In genomic region chr1:46717654-46718053, GRCh38 we compare ENCODE assay signal across 8 cellular contexts. TPM values are rescaled to one million over a fixed set of nuclear protein-coding genes. Genes with fewer than 3 reads are reported as not detected.
DNase-seq lines count a peak whose midpoint lies in the region; ATAC-seq and TF ChIP-seq lines count a peak whose summit lies in the region.

No MANE protein-coding gene starts in this region.

- DNase-seq in left ventricle myocardium inferior: no peak
- DNase-seq in Right ventricle myocardium superior: no peak
- DNase-seq in adipocyte (ENCODE audit: low read depth): no peak
- DNase-seq in lower lobe of right lung: no peak
- DNase-seq in testis: no peak
- no peak for DNase-seq in glomerular visceral epithelial cell (ENCODE audit: extremely low spot score)
- DNase-seq in stimulated activated CD4-positive, alpha-beta T cell treated with anti-CD3 and anti-CD28 coated beads, Interleukin-2, amount 100 ng/mL, for 48 hours: no peak

- no peaks in the 10 kb centered on the region for H3K27me3 ChIP-seq in left ventricle myocardium inferior (ENCODE audit: low read depth)
- H3K27me3 ChIP-seq in adipocyte (replicated peaks; ENCODE audit: control insufficient read depth, insufficient read depth, low read length): peaks cover 1% of the 10 kb centered on the region
- H3K27me3 ChIP-seq in lower lobe of right lung (ENCODE audit: low read depth): no peaks in the 10 kb centered on the region
- H3K27me3 ChIP-seq in testis: no peaks in the 10 kb centered on the region

- H3K4me3 ChIP-seq in left ventricle myocardium inferior: peak overlapping the region; percentile 84
- peak overlapping the region; percentile 99 for H3K4me3 ChIP-seq in adipocyte (ENCODE audit: low read length)
- peak overlapping the region; percentile 90 for H3K4me3 ChIP-seq in lower lobe of right lung
- H3K4me3 ChIP-seq in urinary bladder (ENCODE audit: low read depth, low read length): peak overlapping the region; percentile 93
- H3K4me3 ChIP-seq in testis: peak overlapping the region in 1 of 2 donors; percentile 90

- WGBS in urinary bladder: 67% methylated on average over 9 of the region's 9 CpGs
- WGBS in testis, 2 donors: 61 to 66% methylated on average over 9 of the region's 9 CpGs

- ATAC-seq in Right ventricle myocardium superior (ENCODE audit: poor library complexity) (no peak), lower lobe of right lung (no peak)

- H3K4me1 ChIP-seq in left ventricle myocardium inferior (peaks cover 52% of the 10 kb centered on the region), adipocyte (ENCODE audit: control insufficient read depth, insufficient read depth, low read length) (peaks cover 21% of the 10 kb centered on the region), lower lobe of right lung (peaks cover 43% of the 10 kb centered on the region), urinary bladder (ENCODE audit: insufficient read depth) (peaks cover 3% of the 10 kb centered on the region), testis (peaks cover 15% of the 10 kb centered on the region)

- H3K27ac ChIP-seq in left ventricle myocardium inferior (replicated peaks) (no peak overlapping the region), lower lobe of right lung (peak overlapping the region; percentile 96), urinary bladder (ENCODE audit: low read depth) (no peak overlapping the region), testis (no peak overlapping the region)

- TF ChIP-seq POLR2A in testis (IDR thresholded peaks at IDR 0.05): no peak

- intact Hi-C loops in left ventricle myocardium inferior (cut with micrococcal nuclease): no loop called here
- intact Hi-C loops in Right ventricle myocardium superior (cut with DNase I): no loop called here
- intact Hi-C loops in lower lobe of right lung (cut with DNase I): no loop called here
- intact Hi-C loops in testis (cut with DNase I; ENCODE audit: low total_unique reads): no loop called here

- peak overlapping the region; percentile 96 for H3K9ac ChIP-seq in adipocyte (ENCODE audit: low read length)

- H3K9me3 ChIP-seq in left ventricle myocardium inferior (replicated peaks) (no peaks in the 10 kb centered on the region), adipocyte (ENCODE audit: control insufficient read depth, low read length) (no peaks in the 10 kb centered on the region), lower lobe of right lung (no peaks in the 10 kb centered on the region), testis (no peaks in the 10 kb centered on the region)

- H3K36me3 ChIP-seq in left ventricle myocardium inferior (peaks cover 41% of the 10 kb centered on the region), adipocyte (ENCODE audit: control insufficient read depth, insufficient read depth, low read length, severe bottlenecking) (peaks cover 30% of the 10 kb centered on the region), lower lobe of right lung (peaks cover 42% of the 10 kb centered on the region), urinary bladder (ENCODE audit: insufficient read depth) (no peaks in the 10 kb centered on the region), testis (ENCODE audit: low read depth, missing control alignments) (no peaks in the 10 kb centered on the region)

- TF ChIP-seq CTCF in left ventricle myocardium inferior (IDR thresholded peaks at IDR 0.05; ENCODE audit: borderline replicate concordance) (no peak), lower lobe of right lung (IDR thresholded peaks at IDR 0.05) (no peak), testis (IDR thresholded peaks at IDR 0.05) (no peak)

RNA-seq across cellular contexts. Expression of gene EFCAB14, which starts 1.3 kb away (rescaled TPM):
- total RNA-seq in left ventricle myocardium inferior: 59.0 TPM
- 52.4 TPM for total RNA-seq in Right ventricle myocardium superior
- 116 TPM for total RNA-seq in lower lobe of right lung
- total RNA-seq in urinary bladder: 115 TPM
- polyA plus RNA-seq in urinary bladder: 58.6 TPM
- total RNA-seq in testis: 10 to 100 TPM; 76.6 to 77.8 TPM
- polyA plus RNA-seq in testis (ENCODE audit: insufficient read depth, low read depth, low replicate concordance): 94.0 TPM

RNA-seq across cellular contexts. Expression of gene TEX38, which starts 46.0 kb away (rescaled TPM):
- 0.22 TPM for total RNA-seq in left ventricle myocardium inferior
- not detected for total RNA-seq in Right ventricle myocardium superior
- total RNA-seq in lower lobe of right lung: not detected
- total RNA-seq in urinary bladder: not detected
- polyA plus RNA-seq in urinary bladder: not detected
- total RNA-seq in testis: 100 to 1,000 TPM; 150 to 362 TPM
- 432 TPM for polyA plus RNA-seq in testis (ENCODE audit: insufficient read depth, low read depth, low replicate concordance)

RNA-seq across cellular contexts. Expression of gene ATPAF1, which starts 49.5 kb away (rescaled TPM):
- total RNA-seq in left ventricle myocardium inferior (235 TPM), Right ventricle myocardium superior (198 TPM), lower lobe of right lung (34.9 TPM), urinary bladder (33.3 TPM), testis (10 to 100 TPM; 76.7 to 98.9 TPM)
- polyA plus RNA-seq in urinary bladder (36.3 TPM), testis (ENCODE audit: insufficient read depth, low read depth, low replicate concordance) (85.9 TPM)

Comparison
In these comparisons a context has a peak if more than half of its experiments do, and no peak if none do; other contexts are left out.
1. RNA of gene TEX38, which starts 46.0 kb away (total RNA-seq): 150 to 362 TPM in testis; 0.22 TPM in left ventricle myocardium inferior (single experiment), not detected in Right ventricle myocardium superior (single experiment), not detected in lower lobe of right lung (single experiment) and not detected in urinary bladder (single experiment); every median in the first group is over 100 times any median in the second.